ENCODE assay signal across 1 cellular context in genomic region chr5:12093586-12093985, GRCh38.
TF ChIP-seq lines count a peak whose summit lies in the region.

No MANE protein-coding gene starts in this region.

TF ChIP-seq in HEK293, 187 proteins besides CTCF, POLR2A, EP300 and RAD21 (continued from another document):
- TF ChIP-seq ZNF112 (tag by site-specific recombination; IDR thresholded peaks at IDR 0.05) (no peak), HOXD13 (CRISPR knock-in tag; IDR thresholded peaks at IDR 0.05; ENCODE audit: borderline replicate concordance) (no peak), ZNF623 (tag by site-specific recombination; IDR thresholded peaks at IDR 0.05) (peak; percentile 46), ZNF555 (tag by site-specific recombination; conservative IDR thresholded peaks at IDR 0.05) (peak; percentile 71), ZNF645 (tag by site-specific recombination; IDR thresholded peaks at IDR 0.05) (no peak)
TF ChIP-seq in HEK293: peak in this region for 17.
